ENCODE assay signal across 17 cellular contexts in the genomic region with DNA sequence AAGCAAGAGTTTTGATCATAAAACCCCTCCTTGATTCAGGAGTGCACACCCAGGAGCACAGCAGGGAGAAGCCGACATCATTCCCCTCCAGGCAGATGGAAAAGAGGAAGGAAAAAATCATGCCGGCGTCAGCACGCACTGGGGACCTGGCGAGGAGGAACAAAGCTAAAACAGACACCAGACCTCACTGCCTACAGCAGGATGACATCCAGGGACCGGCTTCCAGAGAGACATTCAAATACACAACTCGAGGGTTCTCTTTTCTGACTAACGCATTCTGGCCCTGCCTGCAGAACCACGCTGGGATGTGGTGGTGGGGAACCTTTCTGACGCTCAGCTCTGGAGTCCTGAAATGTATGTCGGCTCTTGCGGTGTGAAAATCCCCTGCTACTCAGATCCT. TPM values are rescaled to one million over a fixed set of nuclear protein-coding genes. Genes with fewer than 3 reads are reported as not detected.
DNase-seq lines count a peak whose midpoint lies in the region; ATAC-seq and TF ChIP-seq lines count a peak whose summit lies in the region.
"Had no signal": no experiment of that assay in that cellular context is flagged by ENCODE, and none has a peak within 500 bp of the region (broad histone marks: within the 10 kb centered on the region; RNA-seq: fewer than 3 reads in every experiment).

No MANE protein-coding gene starts in this region.

- H3K9me3 Mint-ChIP-seq in glutamatergic neuron (ENCODE audit: unreplicated experiment) (peaks cover 1% of the 10 kb centered on the region), MCF 10A (ENCODE audit: unreplicated experiment) (no peaks in the 10 kb centered on the region)

- H3K36me3 Mint-ChIP-seq in glutamatergic neuron (ENCODE audit: unreplicated experiment) (no peaks in the 10 kb centered on the region), MCF 10A (ENCODE audit: insufficient read depth, unreplicated experiment) (peaks cover 30% of the 10 kb centered on the region)

- BruUV-seq in MCF 10A (replicated peaks; lab: Mats Ljungman, UMichigan) = no TSS peak

- ATAC-seq in Right ventricle myocardium inferior (no peak), left ventricle myocardium superior (no peak), GM18511 (IDR thresholded peaks at IDR 0.05; ENCODE audit: unreplicated experiment) (no peak)
- ATAC-seq: activated CD8-positive, alpha-beta T cell treated with anti-CD3 and anti-CD28 coated beads, Interleukin-2, amount 10 ng/mL, durations not matched to agents 7 days and 5 days; foreskin keratinocyte; PC-3 had no signal

- TF ChIP-seq CTCF in glutamatergic neuron (IDR thresholded peaks at IDR 0.05; ENCODE audit: partially characterized antibody, unreplicated experiment) (no peak), MCF 10A (IDR thresholded peaks at IDR 0.05; ENCODE audit: unreplicated experiment) (no peak)

- peaks cover 19% of the 10 kb centered on the region for H3K4me1 Mint-ChIP-seq in glutamatergic neuron (ENCODE audit: low read depth, unreplicated experiment)
- peaks cover 23% of the 10 kb centered on the region for H3K4me1 Mint-ChIP-seq in MCF 10A (ENCODE audit: insufficient read depth, unreplicated experiment)

- peak; percentile 65 for DNase-seq in Right ventricle myocardium inferior (ENCODE audit: missing footprints)
- DNase-seq in left ventricle myocardium superior = no peak
- DNase-seq in OCI-M1 (lab: John Stamatoyannopoulos, UW) = peak; percentile 70
- no peak for DNase-seq in glutamatergic neuron
- DNase-seq in hepatic stellate cell (ENCODE audit: low spot score) = no peak
- no peak for DNase-seq in activated CD4-positive, alpha-beta T cell treated with anti-CD3 and anti-CD28 coated beads, Interleukin-2, amount 50 U/mL, for 1 hour
- no peak for DNase-seq in MCF 10A (ENCODE audit: unreplicated experiment)
- DNase-seq: ACHN; activated CD8-positive, alpha-beta T cell treated with anti-CD3 and anti-CD28 coated beads, Interleukin-2, amount 10 ng/mL, durations not matched to agents 7 days and 5 days; activated T-cell treated with anti-CD3 and anti-CD28 coated beads, Interleukin-2, amount 50 U/mL, for 48 hours; Caco-2; foreskin keratinocyte; NCI-H1417; NCI-H526; PC-3; thyroid gland had no signal

- peak overlapping the region; percentile 15 for H3K4me3 Mint-ChIP-seq in glutamatergic neuron (ENCODE audit: unreplicated experiment)
- no peak overlapping the region for H3K4me3 Mint-ChIP-seq in MCF 10A (ENCODE audit: unreplicated experiment)

- CTCF ChIA-PET in MCF 10A (lab: Yijun Ruan, JAX) = interaction anchor here (1.5 to 2.2 kb wide), 2 partner anchors 67 to 95 kb away, joined by 5 to 10 read pairs; no protein-coding TSS in a partner anchor

- peak overlapping the region; percentile 33 for H3K27ac Mint-ChIP-seq in glutamatergic neuron (ENCODE audit: unreplicated experiment)
- H3K27ac Mint-ChIP-seq in MCF 10A (ENCODE audit: low read depth, unreplicated experiment) = no peak overlapping the region
- H3K27ac Mint-ChIP-seq: activated CD8-positive, alpha-beta T cell treated with anti-CD3 and anti-CD28 coated beads, Interleukin-2, amount 10 ng/mL, durations not matched to agents 7 days and 5 days had no signal

- H3K27me3 Mint-ChIP-seq in glutamatergic neuron (ENCODE audit: unreplicated experiment) (peaks cover 2% of the 10 kb centered on the region), MCF 10A (ENCODE audit: insufficient read depth, unreplicated experiment) (no peaks in the 10 kb centered on the region)

- POLR2A ChIA-PET in MCF 10A (lab: Yijun Ruan, JAX) = interaction anchor here (1.7 kb wide), 1 partner anchor 51 kb away, joined by 4 read pairs; the partner anchor contains the start of gene CAMSAP1

- intact Hi-C loops in Right ventricle myocardium inferior (cut with DNase I) = loop anchor here (10.0 kb wide), 1 partner anchor 744 kb away; no protein-coding TSS in a partner anchor
- intact Hi-C loops in left ventricle myocardium superior (cut with micrococcal nuclease) = no loop called here
- intact Hi-C loops in MCF 10A (cut with micrococcal nuclease) = no loop called here

RNA-seq across cellular contexts. Expression of gene UBAC1, which starts 2.7 kb away (rescaled TPM):
- 119 TPM for total RNA-seq in Right ventricle myocardium inferior
- 116 TPM for total RNA-seq in left ventricle myocardium superior
- total RNA-seq in glutamatergic neuron (ENCODE audit: unreplicated experiment) = 48.4 TPM
- 32.5 and 34.7 TPM in 2 replicates for total RNA-seq in MCF 10A (2022)

RNA-seq across cellular contexts. Expression of gene CAMSAP1, which starts 51.1 kb away (rescaled TPM):
- total RNA-seq in Right ventricle myocardium inferior = 17.6 TPM
- total RNA-seq in left ventricle myocardium superior = 20.4 TPM
- total RNA-seq in glutamatergic neuron (ENCODE audit: unreplicated experiment) = 150 TPM
- total RNA-seq in MCF 10A (2022) = 31.0 and 39.5 TPM in 2 replicates

Comparison
In these comparisons a context has a peak if more than half of its experiments do, and no peak if none do; other contexts are left out.
1. DNase-seq: peak in Right ventricle myocardium inferior (single experiment) and OCI-M1 (single experiment); none in left ventricle myocardium superior (single experiment), glutamatergic neuron (single experiment), hepatic stellate cell (single experiment), activated CD4-positive, alpha-beta T cell treated with anti-CD3 and anti-CD28 coated beads, Interleukin-2, amount 50 U/mL, for 1 hour (single experiment) and MCF 10A (single experiment).